ENCODE assay signal across 31 cellular contexts in the genomic region with DNA sequence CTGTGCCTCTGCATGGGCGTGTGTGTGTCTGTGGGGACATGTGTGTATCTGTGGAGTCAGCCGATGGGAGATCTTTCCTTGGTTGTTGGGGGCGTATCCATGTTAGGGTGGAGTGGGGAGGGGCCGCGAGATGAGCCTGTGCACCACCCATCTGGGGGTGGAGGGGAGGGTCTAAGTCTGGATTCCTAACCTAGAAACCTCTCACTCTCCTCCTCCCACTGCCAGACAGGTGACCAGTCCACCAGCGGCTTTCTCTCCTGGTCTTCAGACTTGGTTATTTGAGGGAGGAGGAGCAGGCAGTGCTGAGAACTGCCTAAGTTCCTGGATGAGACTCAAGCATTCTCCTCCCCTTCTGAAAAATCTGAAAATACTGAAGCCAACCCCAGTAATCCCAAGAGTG. TPM values are rescaled to one million over a fixed set of nuclear protein-coding genes. Genes with fewer than 3 reads are reported as not detected.
DNase-seq lines count a peak whose midpoint lies in the region; ATAC-seq and TF ChIP-seq lines count a peak whose summit lies in the region.
"Had no signal": no experiment of that assay in that cellular context is flagged by ENCODE, and none has a peak within 500 bp of the region (broad histone marks: within the 10 kb centered on the region; RNA-seq: fewer than 3 reads in every experiment).

No MANE protein-coding gene starts in this region.

- no peak overlapping the region for H3K27ac Mint-ChIP-seq in WTC11
- H3K27ac Mint-ChIP-seq: activated CD8-positive, alpha-beta T cell treated with anti-CD3 and anti-CD28 coated beads for 36 hours; activated naive CD4-positive, alpha-beta T cell treated with anti-CD3 and anti-CD28 coated beads, Interleukin-2, amount 50 U/mL, for 72 hours; natural killer cell treated with Interleukin-12 subunit alpha and Interleukin-12 subunit beta and Interleukin-15 and Interleukin-18, amount 100 ng/mL, for 72 hours; T-helper 17 cell had no signal

- H3K27me3 Mint-ChIP-seq in WTC11 (ENCODE audit: low read depth) = peaks cover 91% of the 10 kb centered on the region

- H3K27me3 ChIP-seq in iPS-15b (ENCODE audit: control insufficient read depth, insufficient read depth, low read length) = peaks cover 87% of the 10 kb centered on the region

- H3K4me1 ChIP-seq in HEK293 (ENCODE audit: control insufficient read depth, insufficient read depth, low read length) (peaks cover 24% of the 10 kb centered on the region), iPS-15b (ENCODE audit: control insufficient read depth, insufficient read depth, low read length) (peaks cover 6% of the 10 kb centered on the region)
- H3K4me1 ChIP-seq: HAP-1 had no signal

- no peak overlapping the region for H3K4me3 ChIP-seq in HEK293 (ENCODE audit: low read depth, low read length)
- peak overlapping the region; percentile 8 for H3K4me3 ChIP-seq in iPS-15b (ENCODE audit: low read depth, low read length)
- H3K4me3 ChIP-seq: BLaER1 treated with 17β-estradiol and CSF1 and Interleukin-3, amounts not matched to agents 10 nM and 100 nM; breast epithelium; gastroesophageal sphincter; HAP-1; ovary; tibial nerve had no signal

- CTCF ChIA-PET in HEK293 (lab: Yijun Ruan, JAX) = interaction anchor here (0.6 to 1.0 kb wide), 3 partner anchors 13 to 594 kb away, joined by 3 to 4 read pairs (median 4); no protein-coding TSS in a partner anchor
- CTCF ChIA-PET in WTC11 (lab: Charles Lee) = no interaction called here

- no peaks in the 10 kb centered on the region for H3K36me3 Mint-ChIP-seq in WTC11
- H3K36me3 Mint-ChIP-seq: activated naive CD4-positive, alpha-beta T cell treated with anti-CD3 and anti-CD28 coated beads, Interleukin-2, amount 50 U/mL, for 72 hours; natural killer cell treated with Interleukin-12 subunit alpha and Interleukin-12 subunit beta and Interleukin-15 and Interleukin-18, amount 100 ng/mL, for 72 hours had no signal

- ATAC-seq in GM18868 (IDR thresholded peaks at IDR 0.05; ENCODE audit: unreplicated experiment) (no peak), WTC11 (no peak)
- ATAC-seq: activated CD8-positive, alpha-beta T cell treated with anti-CD3 and anti-CD28 coated beads for 36 hours; activated naive CD4-positive, alpha-beta T cell treated with anti-CD3 and anti-CD28 coated beads, Interleukin-2, amount 50 U/mL, for 72 hours; gastroesophageal sphincter; natural killer cell treated with Interleukin-12 subunit alpha and Interleukin-12 subunit beta and Interleukin-15 and Interleukin-18, amount 100 ng/mL, for 72 hours; Right ventricle myocardium inferior; SK-N-SH treated with all-trans-retinoic acid at 6 μM for 48 hours; T-helper 17 cell had no signal

- H3K9me3 Mint-ChIP-seq in WTC11 = no peaks in the 10 kb centered on the region
- H3K9me3 Mint-ChIP-seq: activated CD8-positive, alpha-beta T cell treated with anti-CD3 and anti-CD28 coated beads for 36 hours; activated naive CD4-positive, alpha-beta T cell treated with anti-CD3 and anti-CD28 coated beads, Interleukin-2, amount 50 U/mL, for 72 hours; natural killer cell treated with Interleukin-12 subunit alpha and Interleukin-12 subunit beta and Interleukin-15 and Interleukin-18, amount 100 ng/mL, for 72 hours had no signal

- H3K9ac ChIP-seq in iPS-15b (ENCODE audit: low read depth, low read length) = no peak overlapping the region
- H3K9ac ChIP-seq: BLaER1 treated with 17β-estradiol and CSF1 and Interleukin-3, amounts not matched to agents 10 nM and 100 nM had no signal

- H3K36me3 ChIP-seq in HEK293 (ENCODE audit: control insufficient read depth in 2 of 2, insufficient read depth in 1 of 2, low read length in 2 of 2) (no peaks in the 10 kb centered on the region), iPS-15b (ENCODE audit: control insufficient read depth, insufficient read depth, low read length) (no peaks in the 10 kb centered on the region)
- H3K36me3 ChIP-seq: BLaER1 treated with 17β-estradiol and CSF1 and Interleukin-3, amounts not matched to agents 10 nM and 100 nM; breast epithelium; gastroesophageal sphincter; HAP-1; ovary; tibial nerve had no signal

- no peak overlapping the region for H3K27ac ChIP-seq in HEK293 (ENCODE audit: extremely low read depth, low read depth, low read length)
- H3K27ac ChIP-seq: BLaER1 treated with 17β-estradiol and CSF1 and Interleukin-3, amounts not matched to agents 10 nM and 100 nM; breast epithelium; gastroesophageal sphincter; ovary; tibial nerve had no signal

- TF ChIP-seq CTCF in HEK293 (tag by site-specific recombination; IDR thresholded peaks at IDR 0.05) (no peak), WTC11 (IDR thresholded peaks at IDR 0.05) (no peak), GM13976 (IDR thresholded peaks at IDR 0.05; ENCODE audit: borderline replicate concordance, control extremely low read depth, extremely low read depth, insufficient read depth, missing control alignments) (no peak)

- peak; percentile 87 for DNase-seq in DMS 273 (lab: John Stamatoyannopoulos, UW; ENCODE audit: unreplicated experiment)
- peak; percentile 40 for DNase-seq in SW480 (ENCODE audit: low spot score)
- no peak for DNase-seq in WTC11 (ENCODE audit: low spot score)
- DNase-seq in GM13976 (ENCODE audit: low spot score) = no peak
- DNase-seq in NCI-H2081 treated with DMSO at 0.1 percent for 48 hours (lab: John Stamatoyannopoulos, UW) = no peak
- DNase-seq: activated CD4-positive, alpha-beta T cell treated with anti-CD3 and anti-CD28 coated beads for 1 hour; activated CD8-positive, alpha-beta T cell treated with anti-CD3 and anti-CD28 coated beads for 36 hours; DMS79 treated with DMSO at 0.1 percent for 48 hours; effector CD4-positive, alpha-beta T cell; IMR-90; mammary epithelial cell; NCI-H187; NCI-H526; ovary; stimulated activated CD4-positive, alpha-beta T cell treated with anti-CD3 and anti-CD28 coated beads, Interleukin-15, amount 100 ng/mL, for 24 hours; stimulated activated CD4-positive, alpha-beta T cell treated with anti-CD3 and anti-CD28 coated beads, Interleukin-4, amount 100 ng/mL, for 4 hours; T-helper 17 cell had no signal

- H3K9me3 ChIP-seq in HEK293 (ENCODE audit: control insufficient read depth, insufficient read depth, low read depth, low read length) (no peaks in the 10 kb centered on the region), iPS-15b (ENCODE audit: control insufficient read depth, insufficient read depth, low read length) (no peaks in the 10 kb centered on the region)
- H3K9me3 ChIP-seq: BLaER1 treated with 17β-estradiol and CSF1 and Interleukin-3, amounts not matched to agents 10 nM and 100 nM; breast epithelium; gastroesophageal sphincter; HAP-1; ovary; tibial nerve had no signal

- in situ Hi-C loops in GM13976 (cut with MboI; ENCODE audit: low sequenced_read_pairs, unreplicated experiment) = no loop called here

- POLR2A ChIA-PET in HEK293 (lab: Yijun Ruan, JAX) = no interaction called here
- POLR2A ChIA-PET in WTC11 (lab: Charles Lee) = no interaction called here

- peaks cover 18% of the 10 kb centered on the region for H3K4me1 Mint-ChIP-seq in WTC11

- H3K4me3 Mint-ChIP-seq in WTC11 = no peak overlapping the region
- H3K4me3 Mint-ChIP-seq: activated CD8-positive, alpha-beta T cell treated with anti-CD3 and anti-CD28 coated beads for 36 hours; natural killer cell treated with Interleukin-12 subunit alpha and Interleukin-12 subunit beta and Interleukin-15 and Interleukin-18, amount 100 ng/mL, for 72 hours; T-helper 17 cell had no signal

TF ChIP-seq in HEK293, 187 proteins besides CTCF, POLR2A, EP300 and RAD21 (continues in another document):
- TF ChIP-seq ZNF521 (tag by site-specific recombination; IDR thresholded peaks at IDR 0.05) (no peak), ZFHX2 (tag by site-specific recombination; conservative IDR thresholded peaks at IDR 0.05) (peak; percentile 80), SP3 (tag by site-specific recombination; IDR thresholded peaks at IDR 0.05) (peak; percentile 68), ZNF140 (tag by site-specific recombination; IDR thresholded peaks at IDR 0.05) (no peak)

TF ChIP-seq in WTC11, 78 proteins besides CTCF, POLR2A, EP300 and RAD21:
- TF ChIP-seq TCF7 (CRISPR knock-in tag; IDR thresholded peaks at IDR 0.05; ENCODE audit: low read depth) (no peak), CREM (CRISPR knock-in tag; IDR thresholded peaks at IDR 0.05) (no peak), GRHL2 (CRISPR knock-in tag; IDR thresholded peaks at IDR 0.05; ENCODE audit: insufficient replicate concordance, severe bottlenecking) (no peak), ZNF121 (CRISPR knock-in tag; IDR thresholded peaks at IDR 0.05) (no peak), ESRRA (CRISPR knock-in tag; IDR thresholded peaks at IDR 0.05; ENCODE audit: borderline replicate concordance) (no peak)
- TF ChIP-seq, protein P1, sequence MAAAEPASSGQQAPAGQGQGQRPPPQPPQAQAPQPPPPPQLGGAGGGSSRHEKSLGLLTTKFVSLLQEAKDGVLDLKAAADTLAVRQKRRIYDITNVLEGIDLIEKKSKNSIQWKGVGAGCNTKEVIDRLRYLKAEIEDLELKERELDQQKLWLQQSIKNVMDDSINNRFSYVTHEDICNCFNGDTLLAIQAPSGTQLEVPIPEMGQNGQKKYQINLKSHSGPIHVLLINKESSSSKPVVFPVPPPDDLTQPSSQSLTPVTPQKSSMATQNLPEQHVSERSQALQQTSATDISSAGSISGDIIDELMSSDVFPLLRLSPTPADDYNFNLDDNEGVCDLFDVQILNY (CRISPR knock-in tag; IDR thresholded peaks at IDR 0.05) = no peak
TF ChIP-seq in WTC11: peak in this region for 0.

RNA-seq across cellular contexts. Expression of a gene that starts 0.9 kb away (rescaled TPM):
- not detected in 3 replicates for total RNA-seq in WTC11 (2021)
- total RNA-seq: activated CD8-positive, alpha-beta T cell treated with anti-CD3 and anti-CD28 coated beads for 36 hours; activated naive CD4-positive, alpha-beta T cell treated with anti-CD3 and anti-CD28 coated beads, Interleukin-2, amount 50 U/mL, for 72 hours; breast epithelium; gastroesophageal sphincter; IMR-90; mammary epithelial cell; mucosa of gallbladder; natural killer cell treated with Interleukin-12 subunit alpha and Interleukin-12 subunit beta and Interleukin-15 and Interleukin-18, amount 100 ng/mL, for 72 hours; ovary; renal cortical epithelial cell; Right ventricle myocardium inferior; T-helper 17 cell; tibial nerve had no signal

RNA-seq across cellular contexts. Expression of a gene that starts 18.2 kb away (rescaled TPM):
- 15.0 to 20.5 TPM (median 15.2 TPM) in 3 replicates for total RNA-seq in WTC11 (2021)
- total RNA-seq: activated CD8-positive, alpha-beta T cell treated with anti-CD3 and anti-CD28 coated beads for 36 hours; IMR-90; natural killer cell treated with Interleukin-12 subunit alpha and Interleukin-12 subunit beta and Interleukin-15 and Interleukin-18, amount 100 ng/mL, for 72 hours had no signal

RNA-seq across cellular contexts. Expression of a gene that starts 28.3 kb away (rescaled TPM):
- 64.9 to 75.3 TPM (median 65.4 TPM) in 3 replicates for total RNA-seq in WTC11 (2021)

RNA-seq across cellular contexts. Expression of a gene that starts 56.5 kb away (rescaled TPM):
- total RNA-seq in WTC11 (2021) = 2.5 to 2.9 TPM (median 2.8 TPM) in 3 replicates

RNA-seq across cellular contexts. Expression of a gene that starts 59.7 kb away (rescaled TPM):
- total RNA-seq in WTC11 (2021) = 2.4 to 3.1 TPM (median 2.7 TPM) in 3 replicates
- total RNA-seq: IMR-90; mammary epithelial cell; natural killer cell treated with Interleukin-12 subunit alpha and Interleukin-12 subunit beta and Interleukin-15 and Interleukin-18, amount 100 ng/mL, for 72 hours; T-helper 17 cell had no signal

Comparison
In these comparisons a context has a peak if more than half of its experiments do, and no peak if none do; other contexts are left out.
1. DNase-seq: peak in DMS 273 (single experiment) and SW480 (single experiment); none in WTC11 (single experiment), GM13976 (single experiment) and NCI-H2081 treated with DMSO at 0.1 percent for 48 hours (single experiment).